8 cellular contexts compared by ENCODE assay signal in genomic region chr4:2441393-2442174, GRCh38. TPM values are rescaled to one million over a fixed set of nuclear protein-coding genes. Genes with fewer than 3 reads are reported as not detected.
DNase-seq lines count a peak whose midpoint lies in the region; ATAC-seq, FAIRE-seq and TF ChIP-seq lines count a peak whose summit lies in the region.

No MANE protein-coding gene starts in this region.

- no peak for FAIRE-seq in pancreas (lab: Jason Lieb, UNC)

- WGBS in pancreas, 2 donors, result 39 to 48% methylated on average over 13 to 14 of the region's 14 CpGs

- DNase-seq in AG08396 (ENCODE audit: low spot score) (peak; percentile 83), NOMO-1 (lab: John Stamatoyannopoulos, UW; ENCODE audit: unreplicated experiment in 2 of 2) (peak; percentile 70 to 72), fibroblast of gingiva (ENCODE audit: low read depth) (peak; percentile 27), pancreas (peak; percentile 37 to 86 (median 64)), NCI-H2029 treated with DMSO at 0.1 percent for 48 hours (lab: John Stamatoyannopoulos, UW) (no peak)
- peak; percentile 38 for DNase-seq in activated CD8-positive, alpha-beta memory T cell treated with anti-CD3 and anti-CD28 coated beads, Interleukin-2, amount 50 U/mL, for 24 hours (ENCODE audit: extremely low read depth)

- peak; percentile 72 for ATAC-seq in GM18519 (IDR thresholded peaks at IDR 0.05; ENCODE audit: low FRiP score, unreplicated experiment)
- peak; percentile 81 for ATAC-seq in HG03108 (IDR thresholded peaks at IDR 0.05; ENCODE audit: unreplicated experiment)
- ATAC-seq in pancreas, result peak in 3 of 4 donors; percentile 88 to 98 (median 89)

- no peaks in the 10 kb centered on the region for H3K27me3 ChIP-seq in pancreas

- TF ChIP-seq CTCF in pancreas (IDR thresholded peaks at IDR 0.05), result peak; percentile 42 to 72 (median 55)

- no peak overlapping the region for H3K4me3 ChIP-seq in pancreas

- H3K9me3 ChIP-seq in pancreas, result no peaks in the 10 kb centered on the region

- no peak overlapping the region for H3K27ac ChIP-seq in pancreas

- no peaks in the 10 kb centered on the region for H3K36me3 ChIP-seq in pancreas

- H3K4me1 ChIP-seq in pancreas, result no peaks in the 10 kb centered on the region

- intact Hi-C loops in pancreas (cut with DNase I), result loop anchor here in 2 of 3 donors (10.0 kb wide), 2 partner anchors 217 to 227 kb away; no protein-coding TSS in a partner anchor

RNA-seq across cellular contexts. Expression of gene CFAP99, which starts 22.8 kb away (rescaled TPM):
- total RNA-seq in pancreas, result 1 to 10 TPM in 1 of 6 donors, under 1 TPM in 5; 0.28 to 1.1 (median 0.58) TPM
- polyA plus RNA-seq in pancreas, result 1 to 10 TPM in 1 of 2 donors, under 1 TPM in 1; 0.87 to 1.6 TPM

RNA-seq across cellular contexts. Expression of gene ZFYVE28, which starts 23.1 kb away (rescaled TPM):
- 1 to 10 TPM; 3.8 to 7.5 (median 5.1) TPM for total RNA-seq in pancreas
- polyA plus RNA-seq in pancreas, result 10 to 100 TPM; 12.1 to 13.4 TPM

RNA-seq across cellular contexts. Expression of gene RNF4, which starts 27.3 kb away (rescaled TPM):
- 10 to 100 TPM; 17.8 to 30.3 (median 25.9) TPM for total RNA-seq in pancreas
- 10 to 100 TPM; 11.7 to 16.5 TPM for polyA plus RNA-seq in pancreas
